ENCODE assay signal across 17 cellular contexts in genomic region chr11:130051077-130051476, GRCh38. TPM values are rescaled to one million over a fixed set of nuclear protein-coding genes. Genes with fewer than 3 reads are reported as not detected.
DNase-seq lines count a peak whose midpoint lies in the region; ATAC-seq and TF ChIP-seq lines count a peak whose summit lies in the region.
"Had no signal": no experiment of that assay in that cellular context is flagged by ENCODE, and none has a peak within 500 bp of the region (broad histone marks: within the 10 kb centered on the region; RNA-seq: fewer than 3 reads in every experiment).

No MANE protein-coding gene starts in this region.

- DNase-seq in AG20443 (ENCODE audit: low spot score) (peak; percentile 37), Kasumi-1 (lab: John Stamatoyannopoulos, UW) (peak; percentile 86 to 87), amniotic epithelial cell (ENCODE audit: low read depth) (peak; percentile 68), lung (ENCODE audit: low spot score) (no peak), WERI-Rb-1 (no peak), NCI-H510A treated with DMSO at 0.1 percent for 48 hours (lab: John Stamatoyannopoulos, UW) (no peak), HEK293T (ENCODE audit: extremely low spot score) (no peak)
- DNase-seq: activated CD4-positive, alpha-beta T cell treated with anti-CD3 and anti-CD28 coated beads, Interleukin-2, amount 50 U/mL, for 48 hours; activated naive CD8-positive, alpha-beta T cell treated with anti-CD3 and anti-CD28 coated beads, Interleukin-2, amount 50 U/mL, for 24 hours; cerebellar nuclear complex; NCI-H1436; NCI-H2227 treated with DMSO at 0.1 percent for 48 hours; pancreas; transverse colon had no signal

- POLR2A ChIA-PET in HEK293T (lab: Yijun Ruan, JAX): interaction anchor here (0.8 kb wide), 1 partner anchor 48 kb away, joined by 3 read pairs; the partner anchor contains the start of gene PRDM10

- H3K36me3 ChIP-seq in lung (ENCODE audit: control insufficient read depth in 2 of 2, insufficient read depth in 2 of 2, low read length in 2 of 2) (no peaks in the 10 kb centered on the region), WERI-Rb-1 (no peaks in the 10 kb centered on the region)
- H3K36me3 ChIP-seq: heart left ventricle, pancreas, transverse colon had no signal

- H3K4me3 ChIP-seq in lung: no peak overlapping the region
- no peak overlapping the region for H3K4me3 ChIP-seq in WERI-Rb-1 (ENCODE audit: low read depth, low read length)
- H3K4me3 ChIP-seq: heart left ventricle, pancreas, transverse colon had no signal

- H3K4me1 ChIP-seq in lung (ENCODE audit: control insufficient read depth in 2 of 2, insufficient read depth in 2 of 2, low read length in 2 of 2): no peaks in the 10 kb centered on the region
- H3K4me1 ChIP-seq: pancreas had no signal

- CTCF ChIA-PET in HEK293T (lab: Yijun Ruan, JAX): no interaction called here

- TF ChIP-seq CTCF in lung (IDR thresholded peaks at IDR 0.05; ENCODE audit: control extremely low read depth, extremely low read depth): no peak
- TF ChIP-seq CTCF in WERI-Rb-1 (IDR thresholded peaks at IDR 0.05; ENCODE audit: low read depth, low read length): no peak

- H3K27ac ChIP-seq in lung (ENCODE audit: low read depth in 1 of 2, low read length in 1 of 2) (no peak overlapping the region), WERI-Rb-1 (no peak overlapping the region)
- H3K27ac ChIP-seq: pancreas had no signal

- ATAC-seq in lung (ENCODE audit: insufficient read depth, low FRiP score) (peak; percentile 61), GM18519 (IDR thresholded peaks at IDR 0.05; ENCODE audit: low FRiP score, unreplicated experiment) (no peak)
- ATAC-seq: activated naive CD8-positive, alpha-beta T cell treated with anti-CD3 and anti-CD28 coated beads, Interleukin-2, amount 50 U/mL, for 24 hours; stimulated activated memory B cell treated with anti-CD40 and anti-IgM and Interleukin-4, amounts not matched to agents 10 μg/mL and 1 μg/mL and 100 μg/mL, for 72 hours had no signal

- H3K9me3 ChIP-seq in lung (ENCODE audit: control insufficient read depth in 2 of 2, insufficient read depth in 1 of 2, low read length in 1 of 2) (no peaks in the 10 kb centered on the region), WERI-Rb-1 (ENCODE audit: severe bottlenecking) (no peaks in the 10 kb centered on the region)
- H3K9me3 ChIP-seq: pancreas, transverse colon had no signal

- H3K27me3 ChIP-seq in lung (ENCODE audit: control insufficient read depth, insufficient read depth) (no peaks in the 10 kb centered on the region), WERI-Rb-1 (ENCODE audit: insufficient read depth, low read depth, severe bottlenecking) (no peaks in the 10 kb centered on the region)
- H3K27me3 ChIP-seq: heart left ventricle, pancreas, transverse colon had no signal

- 20 to 60% methylated on average over 1 of the region's 1 CpG for WGBS in lung, 2 donors

TF ChIP-seq in HEK293T, 16 proteins besides CTCF, POLR2A, EP300 and RAD21:
- TF ChIP-seq FOXK2 (IDR thresholded peaks at IDR 0.05) (no peak), PKNOX1 (IDR thresholded peaks at IDR 0.05) (no peak), ELF4 (IDR thresholded peaks at IDR 0.05) (no peak), BHLHE40 (IDR thresholded peaks at IDR 0.05; ENCODE audit: borderline replicate concordance) (no peak), ARNT (IDR thresholded peaks at IDR 0.05) (no peak), L3MBTL2 (conservative IDR thresholded peaks at IDR 0.05) (no peak), TARDBP (IDR thresholded peaks at IDR 0.05) (no peak), CTBP1 (IDR thresholded peaks at IDR 0.05; ENCODE audit: borderline replicate concordance) (no peak), SUZ12 (IDR thresholded peaks at IDR 0.05) (no peak), HDGF (IDR thresholded peaks at IDR 0.05; ENCODE audit: borderline replicate concordance) (no peak), FOXM1 (IDR thresholded peaks at IDR 0.05; ENCODE audit: borderline replicate concordance) (no peak), NFRKB (IDR thresholded peaks at IDR 0.05) (no peak)

RNA-seq across cellular contexts. Expression of gene APLP2, which starts 18.6 kb away (rescaled TPM):
- total RNA-seq in lung: 100 to 1,000 TPM; 527 to 532 TPM
- 100 to 1,000 TPM; 235 to 521 TPM for polyA plus RNA-seq in lung

RNA-seq across cellular contexts. Expression of gene PRDM10, which starts 48.4 kb away (rescaled TPM):
- total RNA-seq in lung: 10 to 100 TPM in 1 of 2 donors, 1 to 10 TPM in 1; 8.7 to 19.0 TPM
- polyA plus RNA-seq in lung: 1 to 10 TPM; 2.3 to 2.7 TPM

Comparison
In these comparisons a context has a peak if more than half of its experiments do, and no peak if none do; other contexts are left out.
1. DNase-seq: peak in AG20443 (single experiment), Kasumi-1 (2 of 2) and amniotic epithelial cell (single experiment); none in lung (single experiment), WERI-Rb-1 (single experiment), NCI-H510A treated with DMSO at 0.1 percent for 48 hours (single experiment) and HEK293T (single experiment).